Comparison of ENCODE assay signal across 24 cellular contexts in the genomic region with DNA sequence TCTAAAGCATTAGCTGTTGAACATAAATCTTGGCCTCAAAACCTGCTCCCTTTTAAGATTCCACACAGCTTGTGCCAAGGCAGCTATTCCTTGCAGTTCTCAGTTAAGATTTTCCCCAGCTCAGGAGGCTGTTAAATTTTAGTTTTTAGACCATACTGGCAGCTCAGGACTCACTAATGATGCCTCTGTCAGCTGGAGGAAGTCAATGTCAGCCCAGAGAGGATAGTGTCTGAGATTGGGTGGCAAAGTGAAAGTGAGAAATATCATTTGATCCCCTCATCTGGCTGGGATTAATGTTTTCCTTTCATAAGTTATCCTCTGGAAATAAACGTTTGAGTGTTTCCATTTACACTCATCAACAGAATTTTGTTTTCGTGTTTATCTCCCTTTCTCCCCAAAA.
"Had no signal": no experiment of that assay in that cellular context is flagged by ENCODE, and none has a peak within 500 bp of the region (broad histone marks: within the 10 kb centered on the region; RNA-seq: fewer than 3 reads in every experiment).

No MANE protein-coding gene starts in this region.

- H3K27me3 ChIP-seq: breast epithelium, gastroesophageal sphincter, pancreas, right lobe of liver, testis had no signal

- ATAC-seq: activated CD8-positive, alpha-beta memory T cell treated with anti-CD3 and anti-CD28 coated beads, Interleukin-2, amount 10 ng/mL, durations not matched to agents 7 days and 5 days; esophagus mucosa; heart right ventricle; left cardiac atrium; lower lobe of right lung; natural killer cell treated with Interleukin-12 subunit alpha and Interleukin-12 subunit beta and Interleukin-15 and Interleukin-18, amount 100 ng/mL, for 72 hours; pancreas; right lobe of liver; stimulated activated memory B cell treated with anti-CD40 and anti-IgM and Interleukin-4, amounts not matched to agents 10 μg/mL and 1 μg/mL and 100 μg/mL, for 72 hours had no signal

- H3K9me3 ChIP-seq: breast epithelium, gastroesophageal sphincter, heart right ventricle, lower lobe of right lung, pancreas, right lobe of liver, testis had no signal

- H3K4me1 Mint-ChIP-seq: activated B cell treated with CpG ODN at 0.5 μM for 24 hours; activated CD8-positive, alpha-beta memory T cell treated with anti-CD3 and anti-CD28 coated beads, Interleukin-2, amount 10 ng/mL, durations not matched to agents 7 days and 5 days; stimulated activated memory B cell treated with anti-CD40 and anti-IgM and Interleukin-4, amounts not matched to agents 10 μg/mL and 1 μg/mL and 100 μg/mL, for 72 hours had no signal

- H3K27ac ChIP-seq: breast epithelium, gastroesophageal sphincter, heart right ventricle, lower lobe of right lung, pancreas, right lobe of liver, testis had no signal

- H3K27ac Mint-ChIP-seq: activated B cell treated with CpG ODN at 0.5 μM for 24 hours; activated CD4-positive, alpha-beta memory T cell treated with anti-CD3 and anti-CD28 coated beads for 36 hours; activated CD8-positive, alpha-beta memory T cell treated with anti-CD3 and anti-CD28 coated beads, Interleukin-2, amount 10 ng/mL, durations not matched to agents 7 days and 5 days; activated naive CD4-positive, alpha-beta T cell treated with anti-CD3 and anti-CD28 coated beads for 36 hours; natural killer cell treated with Interleukin-12 subunit alpha and Interleukin-12 subunit beta and Interleukin-15 and Interleukin-18, amount 100 ng/mL, for 72 hours; stimulated activated memory B cell treated with anti-CD40 and anti-IgM and Interleukin-4, amounts not matched to agents 10 μg/mL and 1 μg/mL and 100 μg/mL, for 72 hours; T-helper 2 cell treated with Interferon-gamma antibody and Interleukin-4, amounts not matched to agents 5 μg/mL and 100 μg/mL, for 36 hours; type B pancreatic cell had no signal

- H3K9me3 Mint-ChIP-seq: activated B cell treated with CpG ODN at 0.5 μM for 24 hours; activated CD4-positive, alpha-beta memory T cell treated with anti-CD3 and anti-CD28 coated beads for 36 hours; type B pancreatic cell had no signal

- H3K36me3 ChIP-seq: breast epithelium, gastroesophageal sphincter, heart right ventricle, lower lobe of right lung, pancreas, right lobe of liver had no signal

- H3K4me3 Mint-ChIP-seq: activated B cell treated with CpG ODN at 0.5 μM for 24 hours; activated CD4-positive, alpha-beta memory T cell treated with anti-CD3 and anti-CD28 coated beads for 36 hours; activated CD8-positive, alpha-beta memory T cell treated with anti-CD3 and anti-CD28 coated beads, Interleukin-2, amount 10 ng/mL, durations not matched to agents 7 days and 5 days; activated naive CD4-positive, alpha-beta T cell treated with anti-CD3 and anti-CD28 coated beads for 36 hours; natural killer cell treated with Interleukin-12 subunit alpha and Interleukin-12 subunit beta and Interleukin-15 and Interleukin-18, amount 100 ng/mL, for 72 hours; stimulated activated memory B cell treated with anti-CD40 and anti-IgM and Interleukin-4, amounts not matched to agents 10 μg/mL and 1 μg/mL and 100 μg/mL, for 72 hours; T-helper 2 cell treated with Interferon-gamma antibody and Interleukin-4, amounts not matched to agents 5 μg/mL and 100 μg/mL, for 36 hours had no signal

- FAIRE-seq: islet of Langerhans, pancreas, TTC549 had no signal

- H3K36me3 Mint-ChIP-seq: activated CD4-positive, alpha-beta memory T cell treated with anti-CD3 and anti-CD28 coated beads for 36 hours; activated CD8-positive, alpha-beta memory T cell treated with anti-CD3 and anti-CD28 coated beads, Interleukin-2, amount 10 ng/mL, durations not matched to agents 7 days and 5 days; natural killer cell treated with Interleukin-12 subunit alpha and Interleukin-12 subunit beta and Interleukin-15 and Interleukin-18, amount 100 ng/mL, for 72 hours; stimulated activated memory B cell treated with anti-CD40 and anti-IgM and Interleukin-4, amounts not matched to agents 10 μg/mL and 1 μg/mL and 100 μg/mL, for 72 hours; type B pancreatic cell had no signal

- DNase-seq: activated B cell treated with CpG ODN at 0.5 μM for 24 hours; activated CD4-positive, alpha-beta memory T cell treated with anti-CD3 and anti-CD28 coated beads for 36 hours; activated CD4-positive, alpha-beta T cell treated with anti-CD3 and anti-CD28 coated beads for 4 hours; activated CD8-positive, alpha-beta memory T cell treated with anti-CD3 and anti-CD28 coated beads, Interleukin-2, amount 10 ng/mL, durations not matched to agents 7 days and 5 days; activated naive CD4-positive, alpha-beta T cell treated with anti-CD3 and anti-CD28 coated beads for 36 hours; cerebellar nuclear complex; cortex of kidney; effector CD4-positive, alpha-beta T cell; heart right ventricle; left cardiac atrium; lower lobe of right lung; pancreas; right lobe of liver; stimulated activated CD4-positive, alpha-beta T cell treated with anti-CD3 and anti-CD28 coated beads, Interleukin-4, amount 100 ng/mL, for 24 hours; testis had no signal

- H3K4me3 ChIP-seq: lower lobe of right lung, pancreas, right lobe of liver, testis had no signal

- H3K27me3 Mint-ChIP-seq: activated B cell treated with CpG ODN at 0.5 μM for 24 hours; natural killer cell treated with Interleukin-12 subunit alpha and Interleukin-12 subunit beta and Interleukin-15 and Interleukin-18, amount 100 ng/mL, for 72 hours; stimulated activated memory B cell treated with anti-CD40 and anti-IgM and Interleukin-4, amounts not matched to agents 10 μg/mL and 1 μg/mL and 100 μg/mL, for 72 hours had no signal

- H3K4me1 ChIP-seq: breast epithelium, gastroesophageal sphincter, lower lobe of right lung, pancreas, testis had no signal
